ENCODE assay signal across 17 cellular contexts in genomic region chr4:71559957-71560541, GRCh38.
DNase-seq lines count a peak whose midpoint lies in the region; ATAC-seq and TF ChIP-seq lines count a peak whose summit lies in the region.
"Had no signal": no experiment of that assay in that cellular context is flagged by ENCODE, and none has a peak within 500 bp of the region (broad histone marks: within the 10 kb centered on the region; RNA-seq: fewer than 3 reads in every experiment).

No MANE protein-coding gene starts in this region.

- in situ Hi-C loops in G401 (cut with HindIII; ENCODE audit: low sequenced_read_pairs) = no loop called here

- no peak overlapping the region for H3K27ac Mint-ChIP-seq in endothelial cell (ENCODE audit: unreplicated experiment)
- H3K27ac Mint-ChIP-seq: activated CD8-positive, alpha-beta T cell treated with anti-CD3 and anti-CD28 coated beads for 36 hours had no signal

- H3K4me1 Mint-ChIP-seq in endothelial cell (ENCODE audit: unreplicated experiment) = no peaks in the 10 kb centered on the region

- no peak for ATAC-seq in lower lobe of right lung
- ATAC-seq: activated CD8-positive, alpha-beta T cell treated with anti-CD3 and anti-CD28 coated beads for 36 hours had no signal

- H3K27me3 Mint-ChIP-seq in endothelial cell (ENCODE audit: unreplicated experiment) = no peaks in the 10 kb centered on the region

- H3K9me3 Mint-ChIP-seq in endothelial cell (ENCODE audit: unreplicated experiment) = no peaks in the 10 kb centered on the region
- H3K9me3 Mint-ChIP-seq: activated CD8-positive, alpha-beta T cell treated with anti-CD3 and anti-CD28 coated beads for 36 hours had no signal

- H3K79me2 ChIP-seq in osteoblast (ENCODE audit: insufficient read depth, low read length) = no peaks in the 10 kb centered on the region

- peak overlapping the region; percentile 60 for H2AFZ ChIP-seq in osteoblast (ENCODE audit: low read length)

- H3K4me3 Mint-ChIP-seq in endothelial cell (ENCODE audit: unreplicated experiment) = no peak overlapping the region
- H3K4me3 Mint-ChIP-seq: activated CD8-positive, alpha-beta T cell treated with anti-CD3 and anti-CD28 coated beads for 36 hours had no signal

- H3K4me1 ChIP-seq in osteoblast (ENCODE audit: insufficient read depth, low read length) (peaks cover 10% of the 10 kb centered on the region), lower lobe of right lung (no peaks in the 10 kb centered on the region)
- H3K4me1 ChIP-seq: right lobe of liver had no signal

- H3K36me3 ChIP-seq in osteoblast (ENCODE audit: insufficient read depth, low read length) (peaks cover 29% of the 10 kb centered on the region), lower lobe of right lung (no peaks in the 10 kb centered on the region)

- no peak overlapping the region for H3K4me2 ChIP-seq in osteoblast (ENCODE audit: insufficient read depth, low read length)

- DNase-seq in EH (ENCODE audit: low read depth) = peak; percentile 75
- peak; percentile 29 for DNase-seq in OCI-M1 (lab: John Stamatoyannopoulos, UW)
- DNase-seq in choroid plexus epithelial cell (ENCODE audit: low read depth) = peak; percentile 40
- no peak for DNase-seq in osteoblast (ENCODE audit: insufficient read length, low spot score, missing footprints)
- DNase-seq in G401 (ENCODE audit: low spot score) = no peak
- DNase-seq in lower lobe of right lung = no peak
- DNase-seq in islet precursor cell = no peak
- no peak for DNase-seq in endothelial cell (ENCODE audit: low spot score)
- DNase-seq: activated CD8-positive, alpha-beta T cell treated with anti-CD3 and anti-CD28 coated beads for 36 hours; GOT3; Karpas-422; mammary epithelial cell; NCI-H1436 treated with DMSO at 0.1 percent for 48 hours; NCI-H446 treated with DMSO at 0.1 percent for 48 hours; right lobe of liver; stimulated activated CD4-positive, alpha-beta T cell treated with anti-CD3 and anti-CD28 coated beads, Interleukin-4, amount 100 ng/mL, for 4 hours; trophoblast cell had no signal

- H3K4me3 ChIP-seq in choroid plexus epithelial cell (ENCODE audit: low read depth, low read length) (no peak overlapping the region), osteoblast (ENCODE audit: insufficient read depth, low read length) (no peak overlapping the region), lower lobe of right lung (no peak overlapping the region)
- H3K4me3 ChIP-seq: right lobe of liver had no signal

- TF ChIP-seq CTCF in choroid plexus epithelial cell (conservative IDR thresholded peaks at IDR 0.05; ENCODE audit: low read depth, low read length) (no peak), osteoblast (IDR thresholded peaks at IDR 0.05; ENCODE audit: extremely low read depth, low read depth, low read length) (no peak), lower lobe of right lung (IDR thresholded peaks at IDR 0.05) (no peak), endothelial cell (IDR thresholded peaks at IDR 0.05; ENCODE audit: unreplicated experiment) (no peak)

- intact Hi-C loops in lower lobe of right lung (cut with DNase I) = no loop called here

- H3K9me3 ChIP-seq in osteoblast (ENCODE audit: low read depth, low read length) (no peaks in the 10 kb centered on the region), lower lobe of right lung (no peaks in the 10 kb centered on the region)
- H3K9me3 ChIP-seq: right lobe of liver had no signal

- peak overlapping the region; percentile 74 for H3K27ac ChIP-seq in osteoblast (ENCODE audit: low read depth, low read length)
- no peak overlapping the region for H3K27ac ChIP-seq in lower lobe of right lung
- H3K27ac ChIP-seq: right lobe of liver had no signal

- H3K36me3 Mint-ChIP-seq in endothelial cell (ENCODE audit: low read depth, unreplicated experiment) = no peaks in the 10 kb centered on the region

- no peaks in the 10 kb centered on the region for H4K20me1 ChIP-seq in osteoblast (ENCODE audit: insufficient read depth, low read length)

- H3K27me3 ChIP-seq in osteoblast (ENCODE audit: insufficient read depth, low read length) = no peaks in the 10 kb centered on the region
- H3K27me3 ChIP-seq in lower lobe of right lung (ENCODE audit: low read depth) = no peaks in the 10 kb centered on the region
- H3K27me3 ChIP-seq: right lobe of liver had no signal

Comparison
In these comparisons a context has a peak if more than half of its experiments do, and no peak if none do; other contexts are left out.
1. DNase-seq: peak in EH (single experiment), OCI-M1 (single experiment) and choroid plexus epithelial cell (single experiment); none in osteoblast (single experiment), G401 (single experiment), lower lobe of right lung (single experiment), islet precursor cell (single experiment) and endothelial cell (single experiment).